6 cellular contexts compared by ENCODE assay signal in genomic region chr9:113454914-113455761, GRCh38. TPM values are rescaled to one million over a fixed set of nuclear protein-coding genes. Genes with fewer than 3 reads are reported as not detected.
DNase-seq lines count a peak whose midpoint lies in the region; ATAC-seq and TF ChIP-seq lines count a peak whose summit lies in the region.

No MANE protein-coding gene starts in this region.

- H3K27me3 ChIP-seq in psoas muscle (ENCODE audit: insufficient read depth in 3 of 3, low read length in 2 of 3) = no peaks in the 10 kb centered on the region

- no peak overlapping the region for H3K4me3 ChIP-seq in psoas muscle

- peak overlapping the region; percentile 72 for H3K27ac ChIP-seq in psoas muscle

- TF ChIP-seq CTCF in psoas muscle (IDR thresholded peaks at IDR 0.05) = no peak

- H3K36me3 ChIP-seq in psoas muscle (ENCODE audit: insufficient read depth in 1 of 2, low read depth in 1 of 2) = no peaks in the 10 kb centered on the region

- no peaks in the 10 kb centered on the region for H3K9me3 ChIP-seq in psoas muscle

- DNase-seq in SHP77 (lab: John Stamatoyannopoulos, UW) (peak; percentile 17 to 57), SHP77 treated with DMSO at 0.1 percent for 48 hours (lab: John Stamatoyannopoulos, UW) (no peak), dedifferentiated amniotic fluid mesenchymal stem cell (ENCODE audit: extremely low spot score) (peak; percentile 76), psoas muscle (peak in 1 of 2 donors; percentile 41)
- DNase-seq in activated CD4-positive, alpha-beta T cell treated with anti-CD3 and anti-CD28 coated beads for 4 hours = no peak

- intact Hi-C loops in psoas muscle (cut with DNase I) = no loop called here

- 20 to 41% (median 22%) methylated on average over 5 of the region's 5 CpGs for WGBS in psoas muscle, 3 donors

- peaks cover 17% of the 10 kb centered on the region for H3K4me1 ChIP-seq in psoas muscle

- peak; percentile 72 to 86 (median 77) for ATAC-seq in psoas muscle
- ATAC-seq in GM18858 (IDR thresholded peaks at IDR 0.05; ENCODE audit: unreplicated experiment) = no peak

RNA-seq across cellular contexts. Expression of gene RGS3, which starts 8.4 kb away (rescaled TPM):
- 10 to 100 TPM; 10.6 to 38.1 (median 18.3) TPM for total RNA-seq in psoas muscle
- polyA plus RNA-seq in psoas muscle = 10 to 100 TPM in 2 of 3 donors, 1 to 10 TPM in 1; 7.1 to 18.4 (median 12.8) TPM

RNA-seq across cellular contexts. Expression of gene C9orf43, which starts 44.6 kb away (rescaled TPM):
- total RNA-seq in psoas muscle = under 1 TPM in 1 of 4 donors, not detected in 3; 0.73 TPM
- under 1 TPM in 2 of 3 donors, not detected in 1; 0.07 to 0.79 TPM for polyA plus RNA-seq in psoas muscle

RNA-seq across cellular contexts. Expression of gene POLE3, which starts 44.7 kb away (rescaled TPM):
- 10 to 100 TPM; 29.8 to 50.4 (median 38.5) TPM for total RNA-seq in psoas muscle
- 100 to 1,000 TPM in 1 of 3 donors, 10 to 100 TPM in 2; 45.4 to 173 (median 98.5) TPM for polyA plus RNA-seq in psoas muscle

RNA-seq across cellular contexts. Expression of gene ALAD, which starts 54.1 kb away (rescaled TPM):
- total RNA-seq in psoas muscle = 10 to 100 TPM; 13.1 to 29.0 (median 19.8) TPM
- 10 to 100 TPM; 13.7 to 43.1 (median 17.3) TPM for polyA plus RNA-seq in psoas muscle

Comparison
In these comparisons a context has a peak if more than half of its experiments do, and no peak if none do; other contexts are left out.
1. DNase-seq: peak in SHP77 (2 of 2) and dedifferentiated amniotic fluid mesenchymal stem cell (single experiment); none in SHP77 treated with DMSO at 0.1 percent for 48 hours (single experiment) and activated CD4-positive, alpha-beta T cell treated with anti-CD3 and anti-CD28 coated beads for 4 hours (0 of 2).